22 cellular contexts compared by ENCODE assay signal in the genomic region with DNA sequence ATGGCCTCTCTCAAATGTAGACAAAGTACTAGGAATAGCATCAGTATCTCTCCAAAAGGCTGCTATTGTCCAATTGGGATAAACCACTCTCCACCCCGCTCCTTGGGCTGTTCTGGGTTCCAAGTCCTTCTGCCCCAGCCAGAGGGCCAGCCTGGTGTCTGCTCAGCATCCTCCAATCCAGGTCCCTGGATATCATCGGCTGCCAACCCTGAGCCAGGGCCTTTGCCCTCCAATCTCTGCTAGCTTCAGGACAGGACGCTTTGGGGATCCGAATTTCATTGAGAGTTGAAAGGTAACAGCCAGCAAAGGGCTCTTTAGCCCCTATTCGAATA.
DNase-seq lines count a peak whose midpoint lies in the region; ATAC-seq and TF ChIP-seq lines count a peak whose summit lies in the region.
"Had no signal": no experiment of that assay in that cellular context is flagged by ENCODE, and none has a peak within 500 bp of the region (broad histone marks: within the 10 kb centered on the region; RNA-seq: fewer than 3 reads in every experiment).

No MANE protein-coding gene starts in this region.

- DNase-seq in mammary epithelial cell (no peak), breast epithelium (ENCODE audit: low spot score in 2 of 2) (no peak), coronary artery (ENCODE audit: low spot score) (no peak), osteoblast (ENCODE audit: insufficient read length, low spot score, missing footprints) (no peak), tibial artery (no peak)
- no peak for DNase-seq in effector memory CD4-positive, alpha-beta T cell
- DNase-seq in activated T-cell treated with anti-CD3 and anti-CD28 coated beads, Interleukin-2, amount 50 U/mL, for 24 hours, result no peak
- DNase-seq: 8988T; CD8-positive, alpha-beta memory T cell; DND-41; GDM1; KG1; NCI-H1436 treated with DMSO at 0.1 percent for 48 hours; NCI-H2029 treated with DMSO at 0.1 percent for 48 hours; NCI-H2171 treated with DMSO at 0.1 percent for 48 hours; NK-92 treated with Interleukin-12 subunit alpha and Interleukin-12 subunit beta, amount 100 ng/mL, for 24 hours; OCI-M1; RPMI8226 had no signal

- H3K4me2 ChIP-seq in mammary epithelial cell (ENCODE audit: insufficient read depth, low read depth, low read length) (no peak overlapping the region), osteoblast (ENCODE audit: insufficient read depth, low read length) (peak overlapping the region; percentile 70)
- H3K4me2 ChIP-seq: BLaER1 treated with 17β-estradiol and CSF1 and Interleukin-3, amounts not matched to agents 10 nM and 100 nM; GM23338 had no signal

- no peaks in the 10 kb centered on the region for H3K36me3 Mint-ChIP-seq in activated T-cell treated with anti-CD3 and anti-CD28 coated beads, Interleukin-2, amount 50 U/mL, for 24 hours (ENCODE audit: low read depth)

- 77% methylated on average over 5 of the region's 5 CpGs for WGBS in mammary epithelial cell (ENCODE audit: low coverage, missing lambda C conversion rate)

- no TSS peak for BruUV-seq in mammary epithelial cell (replicated peaks; lab: Mats Ljungman, UMichigan)

- no peak overlapping the region for H3K4me3 Mint-ChIP-seq in activated T-cell treated with anti-CD3 and anti-CD28 coated beads, Interleukin-2, amount 50 U/mL, for 24 hours
- H3K4me3 Mint-ChIP-seq: CD8-positive, alpha-beta memory T cell; GM23338 had no signal

- no peak overlapping the region for H3K27ac Mint-ChIP-seq in activated T-cell treated with anti-CD3 and anti-CD28 coated beads, Interleukin-2, amount 50 U/mL, for 24 hours
- H3K27ac Mint-ChIP-seq: GM23338 had no signal

- H3K27ac ChIP-seq in mammary epithelial cell (ENCODE audit: insufficient read depth, low read depth, low read length), result no peak overlapping the region
- H3K27ac ChIP-seq in breast epithelium, result no peak overlapping the region
- peak overlapping the region; percentile 70 to 78 for H3K27ac ChIP-seq in coronary artery
- no peak overlapping the region for H3K27ac ChIP-seq in osteoblast (ENCODE audit: low read depth, low read length)
- peak overlapping the region; percentile 20 to 61 for H3K27ac ChIP-seq in tibial artery
- H3K27ac ChIP-seq in effector memory CD4-positive, alpha-beta T cell (ENCODE audit: insufficient read depth, low read length, poor library complexity, severe bottlenecking), result no peak overlapping the region
- H3K27ac ChIP-seq: BLaER1 treated with 17β-estradiol and CSF1 and Interleukin-3, amounts not matched to agents 10 nM and 100 nM had no signal

- CTCF ChIA-PET in mammary epithelial cell (lab: Charles Lee; ENCODE audit: low non-redundant PET), result no interaction called here

- H3K9me3 Mint-ChIP-seq in activated T-cell treated with anti-CD3 and anti-CD28 coated beads, Interleukin-2, amount 50 U/mL, for 24 hours, result no peaks in the 10 kb centered on the region
- H3K9me3 Mint-ChIP-seq: CD8-positive, alpha-beta memory T cell; GM23338 had no signal

- H3K27me3 ChIP-seq in mammary epithelial cell (ENCODE audit: insufficient read depth, low read length) (peaks cover 13% of the 10 kb centered on the region), breast epithelium (no peaks in the 10 kb centered on the region), osteoblast (ENCODE audit: insufficient read depth, low read length) (peaks cover 3% of the 10 kb centered on the region), tibial artery (no peaks in the 10 kb centered on the region)
- no peaks in the 10 kb centered on the region for H3K27me3 ChIP-seq in effector memory CD4-positive, alpha-beta T cell (replicated peaks; ENCODE audit: control insufficient read depth, insufficient read depth, low read length, poor library complexity, severe bottlenecking)
- H3K27me3 ChIP-seq: BLaER1 treated with 17β-estradiol and CSF1 and Interleukin-3, amounts not matched to agents 10 nM and 100 nM had no signal

- no peaks in the 10 kb centered on the region for H3K4me1 ChIP-seq in mammary epithelial cell (ENCODE audit: insufficient read depth, low read length)
- H3K4me1 ChIP-seq in breast epithelium, result peaks cover 0 to 6% of the 10 kb centered on the region in 2 donors
- H3K4me1 ChIP-seq in osteoblast (ENCODE audit: insufficient read depth, low read length), result peaks cover 6% of the 10 kb centered on the region
- peaks cover 0 to 51% (median 32%) of the 10 kb centered on the region in 4 donors for H3K4me1 ChIP-seq in tibial artery
- no peaks in the 10 kb centered on the region for H3K4me1 ChIP-seq in effector memory CD4-positive, alpha-beta T cell (ENCODE audit: control insufficient read depth, insufficient read depth, low read length, poor library complexity, severe bottlenecking)
- H3K4me1 ChIP-seq: BLaER1 treated with 17β-estradiol and CSF1 and Interleukin-3, amounts not matched to agents 10 nM and 100 nM had no signal

- intact Hi-C loops in mammary epithelial cell (cut with micrococcal nuclease), result no loop called here
- intact Hi-C loops in breast epithelium (cut with DNase I; ENCODE audit: low total_unique reads), result no loop called here
- intact Hi-C loops in tibial artery (cut with DNase I; ENCODE audit: low total_unique reads), result no loop called here

- dilution Hi-C loops in mammary epithelial cell (cut with HindIII; ENCODE audit: low sequenced_read_pairs), result no loop called here

- H3K9ac ChIP-seq in mammary epithelial cell (ENCODE audit: insufficient read depth, low read length), result no peak overlapping the region
- H3K9ac ChIP-seq: BLaER1 treated with 17β-estradiol and CSF1 and Interleukin-3, amounts not matched to agents 10 nM and 100 nM had no signal

- peak overlapping the region; percentile 8 for H2AFZ ChIP-seq in mammary epithelial cell (ENCODE audit: low read depth, low read length)
- peak overlapping the region; percentile 82 for H2AFZ ChIP-seq in osteoblast (ENCODE audit: low read length)

- no peaks in the 10 kb centered on the region for H3K4me1 Mint-ChIP-seq in activated T-cell treated with anti-CD3 and anti-CD28 coated beads, Interleukin-2, amount 50 U/mL, for 24 hours (ENCODE audit: low read depth)
- H3K4me1 Mint-ChIP-seq: CD8-positive, alpha-beta memory T cell; GM23338 had no signal

- no peaks in the 10 kb centered on the region for H3K36me3 ChIP-seq in mammary epithelial cell (ENCODE audit: insufficient read depth, low read length)
- no peaks in the 10 kb centered on the region for H3K36me3 ChIP-seq in breast epithelium
- no peaks in the 10 kb centered on the region for H3K36me3 ChIP-seq in osteoblast (ENCODE audit: insufficient read depth, low read length)
- H3K36me3 ChIP-seq in tibial artery, result no peaks in the 10 kb centered on the region
- no peaks in the 10 kb centered on the region for H3K36me3 ChIP-seq in effector memory CD4-positive, alpha-beta T cell (ENCODE audit: control insufficient read depth, insufficient read depth, low read length)
- H3K36me3 ChIP-seq: BLaER1 treated with 17β-estradiol and CSF1 and Interleukin-3, amounts not matched to agents 10 nM and 100 nM had no signal

- TF ChIP-seq CTCF in mammary epithelial cell (conservative IDR thresholded peaks at IDR 0.05 in 1 of 2, IDR thresholded peaks at IDR 0.05 in 1 of 2; ENCODE audit: extremely low read depth in 1 of 2, insufficient read depth in 1 of 2, low read depth in 1 of 2, low read length in 2 of 2), result no peak
- no peak for TF ChIP-seq CTCF in breast epithelium (IDR thresholded peaks at IDR 0.05)
- no peak for TF ChIP-seq CTCF in coronary artery (IDR thresholded peaks at IDR 0.05)
- no peak for TF ChIP-seq CTCF in osteoblast (IDR thresholded peaks at IDR 0.05; ENCODE audit: extremely low read depth, low read depth, low read length)
- no peak for TF ChIP-seq CTCF in tibial artery (IDR thresholded peaks at IDR 0.05)

- H4K20me1 ChIP-seq in mammary epithelial cell (ENCODE audit: insufficient read depth, low read length) (no peaks in the 10 kb centered on the region), osteoblast (ENCODE audit: insufficient read depth, low read length) (no peaks in the 10 kb centered on the region)
- H4K20me1 ChIP-seq: BLaER1 treated with 17β-estradiol and CSF1 and Interleukin-3, amounts not matched to agents 10 nM and 100 nM had no signal

- peaks cover 51% of the 10 kb centered on the region for H3K27me3 Mint-ChIP-seq in activated T-cell treated with anti-CD3 and anti-CD28 coated beads, Interleukin-2, amount 50 U/mL, for 24 hours

- ATAC-seq in HG03139 (IDR thresholded peaks at IDR 0.05; ENCODE audit: unreplicated experiment), result no peak
- ATAC-seq: GM12878, GM23338 had no signal

- no peaks in the 10 kb centered on the region for H3K9me3 ChIP-seq in mammary epithelial cell (replicated peaks; ENCODE audit: insufficient read depth, low read length)
- H3K9me3 ChIP-seq in breast epithelium, result no peaks in the 10 kb centered on the region
- no peaks in the 10 kb centered on the region for H3K9me3 ChIP-seq in osteoblast (ENCODE audit: low read depth, low read length)
- H3K9me3 ChIP-seq in tibial artery, result no peaks in the 10 kb centered on the region
- H3K9me3 ChIP-seq in effector memory CD4-positive, alpha-beta T cell (ENCODE audit: control insufficient read depth, low read length), result no peaks in the 10 kb centered on the region
- H3K9me3 ChIP-seq: BLaER1 treated with 17β-estradiol and CSF1 and Interleukin-3, amounts not matched to agents 10 nM and 100 nM had no signal

- H3K4me3 ChIP-seq in mammary epithelial cell (replicated peaks in 1 of 3; ENCODE audit: insufficient read depth in 1 of 3, low read depth in 2 of 3, low read length in 3 of 3) (no peak overlapping the region), breast epithelium (peak overlapping the region in 1 of 3 donors; percentile 23), coronary artery (no peak overlapping the region), osteoblast (ENCODE audit: insufficient read depth, low read length) (peak overlapping the region; percentile 21), tibial artery (no peak overlapping the region)
- no peak overlapping the region for H3K4me3 ChIP-seq in effector memory CD4-positive, alpha-beta T cell (ENCODE audit: insufficient read depth, low read depth, low read length, poor library complexity, severe bottlenecking)
- H3K4me3 ChIP-seq: BLaER1 treated with 17β-estradiol and CSF1 and Interleukin-3, amounts not matched to agents 10 nM and 100 nM; GM12878; GM23338 had no signal

- in situ Hi-C loops in mammary epithelial cell (cut with MboI; ENCODE audit: low sequenced_read_pairs in 2 of 2), result no loop called here

- no peak for TF ChIP-seq POLR2A in breast epithelium (IDR thresholded peaks at IDR 0.05)

- H3K79me2 ChIP-seq in mammary epithelial cell (ENCODE audit: insufficient read depth, low read length), result no peaks in the 10 kb centered on the region
- no peaks in the 10 kb centered on the region for H3K79me2 ChIP-seq in osteoblast (ENCODE audit: insufficient read depth, low read length)

Comparison
In these comparisons a context has a peak if more than half of its experiments do, and no peak if none do; other contexts are left out.
1. H3K27ac ChIP-seq: peak in coronary artery (2 of 2) and tibial artery (2 of 2); none in mammary epithelial cell (single experiment), breast epithelium (0 of 2), osteoblast (single experiment) and effector memory CD4-positive, alpha-beta T cell (single experiment).